ENCODE assay signal across 14 cellular contexts in the genomic region with DNA sequence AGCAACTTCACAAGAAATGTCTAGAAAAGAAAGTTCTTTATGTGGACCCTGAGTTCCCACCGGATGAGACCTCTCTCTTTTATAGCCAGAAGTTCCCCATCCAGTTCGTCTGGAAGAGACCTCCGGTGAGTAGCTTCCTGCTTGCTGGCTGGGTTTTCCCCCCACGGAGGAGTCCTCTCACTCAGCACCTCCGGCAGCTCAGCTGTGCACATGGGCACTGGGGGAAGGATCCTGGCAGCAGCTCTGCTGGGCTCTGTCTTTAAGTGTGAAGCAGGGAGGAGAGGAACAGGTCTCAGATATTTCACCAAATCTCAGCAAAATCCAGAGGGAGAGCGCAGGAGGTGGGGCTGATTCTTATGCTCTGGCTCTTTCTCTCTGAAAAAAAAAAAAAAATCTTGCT.
"Had no signal": no experiment of that assay in that cellular context is flagged by ENCODE, and none has a peak within 500 bp of the region (broad histone marks: within the 10 kb centered on the region; RNA-seq: fewer than 3 reads in every experiment).

No MANE protein-coding gene starts in this region.

- FAIRE-seq: keratinocyte had no signal

- ATAC-seq: stimulated activated effector memory CD8-positive, alpha-beta T cell treated with anti-CD3 and anti-CD28 coated beads, Interleukin-12 subunit alpha, Interleukin-12 subunit beta, amount 100 ng/mL, for 72 hours had no signal

- H3K36me3 ChIP-seq: uterus had no signal

- DNase-seq: effector CD8-positive, alpha-beta T cell; foreskin melanocyte; immature natural killer cell; mesendoderm; naive B cell; stimulated activated CD4-positive, alpha-beta T cell treated with anti-CD3 and anti-CD28 coated beads, Interleukin-4, amount 100 ng/mL, for 1 hour; stimulated activated CD8-positive, alpha-beta memory T cell treated with anti-CD3 and anti-CD28 coated beads, Interleukin-4, amount 100 ng/mL, for 48 hours; tibial artery; uterus had no signal

- H3K9me3 ChIP-seq: tibial artery, upper lobe of left lung, uterus had no signal

- H3K27me3 ChIP-seq: dorsolateral prefrontal cortex, tibial artery, upper lobe of left lung, uterus had no signal

- H3K4me1 ChIP-seq: tibial artery, upper lobe of left lung, uterus had no signal

- H3K4me3 ChIP-seq: coronary artery, tibial artery, upper lobe of left lung, uterus had no signal

- H3K27ac ChIP-seq: coronary artery, dorsolateral prefrontal cortex, tibial artery, upper lobe of left lung, uterus had no signal
